ENCODE assay signal across 14 cellular contexts in the genomic region with DNA sequence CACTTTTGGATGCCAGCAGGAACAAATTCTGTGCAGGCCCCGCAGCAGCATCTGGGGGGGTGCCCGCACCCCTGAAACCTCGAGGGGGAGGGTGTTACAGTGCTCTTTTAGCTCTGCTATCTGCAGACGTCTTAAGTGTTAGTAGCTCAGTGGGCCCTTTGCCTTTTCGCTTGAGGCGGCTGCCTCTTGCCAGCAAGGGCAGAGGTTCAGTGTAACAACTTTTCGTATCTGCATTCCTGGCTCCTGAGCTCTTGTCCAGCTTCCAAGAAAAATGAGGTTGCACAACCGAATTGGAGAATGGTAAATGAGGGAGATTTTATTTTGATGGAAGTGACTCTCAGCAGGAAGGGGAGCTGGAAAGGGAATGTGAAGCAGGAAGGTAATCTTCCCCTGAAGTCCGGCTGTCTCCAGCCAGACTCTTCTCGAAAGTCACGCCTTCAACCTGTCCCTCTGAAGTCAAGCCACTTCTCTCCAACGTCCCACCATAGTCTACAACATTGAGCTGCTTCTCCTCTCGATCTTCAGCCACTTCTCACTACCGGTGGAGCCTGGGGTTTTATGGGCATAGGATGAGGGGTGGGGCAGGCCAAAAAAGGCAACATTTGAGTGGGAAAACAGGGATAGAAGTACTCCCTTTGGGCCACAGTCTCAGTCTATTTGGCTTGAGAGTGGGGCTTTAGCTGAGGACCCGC. TPM values are rescaled to one million over a fixed set of nuclear protein-coding genes. Genes with fewer than 3 reads are reported as not detected.
DNase-seq lines count a peak whose midpoint lies in the region; ATAC-seq, FAIRE-seq and TF ChIP-seq lines count a peak whose summit lies in the region.
"Had no signal": no experiment of that assay in that cellular context is flagged by ENCODE, and none has a peak within 500 bp of the region (broad histone marks: within the 10 kb centered on the region; RNA-seq: fewer than 3 reads in every experiment).

No MANE protein-coding gene starts in this region.

- intact Hi-C loops in breast epithelium (cut with DNase I; ENCODE audit: low total_unique reads), result no loop called here
- intact Hi-C loops in right cardiac atrium (cut with DNase I), result no loop called here

- H3K4me3 ChIP-seq in breast epithelium, result no peak overlapping the region
- no peak overlapping the region for H3K4me3 ChIP-seq in right cardiac atrium (ENCODE audit: low read length)

- H3K36me3 ChIP-seq in breast epithelium, result no peaks in the 10 kb centered on the region

- H3K9me3 ChIP-seq in breast epithelium (no peaks in the 10 kb centered on the region), right cardiac atrium (ENCODE audit: control insufficient read depth, low read length) (no peaks in the 10 kb centered on the region)

- H3K27ac ChIP-seq in breast epithelium, result peak overlapping the region; percentile 62 to 74
- H3K27ac ChIP-seq in right cardiac atrium (ENCODE audit: low read length), result no peak overlapping the region

- DNase-seq in H54 (ENCODE audit: insufficient read length, low spot score) (no peak), breast epithelium (ENCODE audit: low spot score in 2 of 2) (peak in 1 of 2 donors; percentile 67), right cardiac atrium (peak; percentile 58 to 84 (median 75)), stromal cell of bone marrow (ENCODE audit: low read depth) (peak; percentile 18), NCI-H128 (lab: John Stamatoyannopoulos, UW; ENCODE audit: unreplicated experiment) (no peak), iPS-NIHi7 (ENCODE audit: extremely low spot score) (no peak)
- no peak for DNase-seq in stimulated activated CD4-positive, alpha-beta T cell treated with anti-CD3 and anti-CD28 coated beads, Interleukin-1b, Interleukin-23, amount 100 ng/mL, for 48 hours
- DNase-seq: NCI-H2029; stimulated activated CD4-positive, alpha-beta T cell treated with anti-CD3 and anti-CD28 coated beads, Interleukin-15, amount 100 ng/mL, for 24 hours; stimulated activated naive B cell treated with anti-CD40 and anti-IgM and Interleukin-4, amounts not matched to agents 10 μg/mL and 1 μg/mL and 100 μg/mL, for 72 hours had no signal

- WGBS in right cardiac atrium, result 44% methylated on average over 15 of the region's 15 CpGs

- ATAC-seq in right cardiac atrium (peak; percentile 95 to 96), HG03457 (IDR thresholded peaks at IDR 0.05; ENCODE audit: unreplicated experiment) (no peak)
- ATAC-seq: stimulated activated naive B cell treated with anti-CD40 and anti-IgM and Interleukin-4, amounts not matched to agents 10 μg/mL and 1 μg/mL and 100 μg/mL, for 72 hours had no signal

- FAIRE-seq in H54 (lab: Jason Lieb, UNC), result peak; percentile 78
- FAIRE-seq: GM18507 had no signal

- TF ChIP-seq POLR2A in H54 (IDR thresholded peaks at IDR 0.05; ENCODE audit: low read depth, low read length) (no peak), breast epithelium (IDR thresholded peaks at IDR 0.05) (no peak)

- no peak for TF ChIP-seq CTCF in breast epithelium (IDR thresholded peaks at IDR 0.05)

- H3K4me1 ChIP-seq in breast epithelium (no peaks in the 10 kb centered on the region), right cardiac atrium (ENCODE audit: control insufficient read depth, insufficient read depth, low read length) (peaks cover 5% of the 10 kb centered on the region)

- H3K27me3 ChIP-seq in breast epithelium, result no peaks in the 10 kb centered on the region
- no peaks in the 10 kb centered on the region for H3K27me3 ChIP-seq in right cardiac atrium (ENCODE audit: control insufficient read depth, insufficient read depth)

RNA-seq across cellular contexts. Expression of a gene that starts 17.8 kb away (rescaled TPM):
- total RNA-seq in breast epithelium, result 1 to 10 TPM; 4.0 to 6.2 (median 4.2) TPM
- 1 to 10 TPM in 1 of 4 donors, under 1 TPM in 3; 0.56 to 1.1 (median 0.74) TPM for total RNA-seq in right cardiac atrium
- polyA plus RNA-seq in right cardiac atrium, result 0.09 TPM

RNA-seq across cellular contexts. Expression of a gene that starts 29.2 kb away (rescaled TPM):
- total RNA-seq in breast epithelium (1 to 10 TPM; 4.6 to 7.9 (median 5.6) TPM), right cardiac atrium (1 to 10 TPM in 2 of 4 donors, under 1 TPM in 2; 0.54 to 1.4 (median 0.95) TPM)
- 0.27 TPM for polyA plus RNA-seq in right cardiac atrium

RNA-seq across cellular contexts. Expression of a gene that starts 29.8 kb away (rescaled TPM):
- total RNA-seq in breast epithelium, result 1 to 10 TPM; 3.7 to 8.8 (median 7.9) TPM
- total RNA-seq in right cardiac atrium, result 1 to 10 TPM in 2 of 4 donors, under 1 TPM in 2; 0.60 to 1.5 (median 1.1) TPM
- polyA plus RNA-seq in right cardiac atrium, result 1.1 TPM

RNA-seq across cellular contexts. Expression of a gene that starts 39.9 kb away (rescaled TPM):
- total RNA-seq in breast epithelium, result not detected
- total RNA-seq in right cardiac atrium, result under 1 TPM in 1 of 4 donors, not detected in 3; 0.53 TPM
- not detected for polyA plus RNA-seq in right cardiac atrium
- total RNA-seq: mucosa of gallbladder; T-helper 2 cell treated with Interferon-gamma antibody and Interleukin-4, amounts not matched to agents 100 ng/mL and 5 ng/mL, for 36 hours had no signal

RNA-seq across cellular contexts. Expression of a gene that starts 53.5 kb away (rescaled TPM):
- total RNA-seq in breast epithelium (10 to 100 TPM in 2 of 3 donors, 1 to 10 TPM in 1; 4.2 to 10.5 (median 10.1) TPM), right cardiac atrium (1 to 10 TPM in 2 of 4 donors, under 1 TPM in 2; 0.77 to 2.9 (median 1.2) TPM)
- 0.57 TPM for polyA plus RNA-seq in right cardiac atrium

Comparison
In these comparisons a context has a peak if more than half of its experiments do, and no peak if none do; other contexts are left out.
1. DNase-seq: peak in right cardiac atrium (3 of 3) and stromal cell of bone marrow (single experiment); none in H54 (single experiment), NCI-H128 (single experiment), stimulated activated CD4-positive, alpha-beta T cell treated with anti-CD3 and anti-CD28 coated beads, Interleukin-1b, Interleukin-23, amount 100 ng/mL, for 48 hours (single experiment) and iPS-NIHi7 (single experiment).